1 cellular context compared by ENCODE assay signal in the genomic region with DNA sequence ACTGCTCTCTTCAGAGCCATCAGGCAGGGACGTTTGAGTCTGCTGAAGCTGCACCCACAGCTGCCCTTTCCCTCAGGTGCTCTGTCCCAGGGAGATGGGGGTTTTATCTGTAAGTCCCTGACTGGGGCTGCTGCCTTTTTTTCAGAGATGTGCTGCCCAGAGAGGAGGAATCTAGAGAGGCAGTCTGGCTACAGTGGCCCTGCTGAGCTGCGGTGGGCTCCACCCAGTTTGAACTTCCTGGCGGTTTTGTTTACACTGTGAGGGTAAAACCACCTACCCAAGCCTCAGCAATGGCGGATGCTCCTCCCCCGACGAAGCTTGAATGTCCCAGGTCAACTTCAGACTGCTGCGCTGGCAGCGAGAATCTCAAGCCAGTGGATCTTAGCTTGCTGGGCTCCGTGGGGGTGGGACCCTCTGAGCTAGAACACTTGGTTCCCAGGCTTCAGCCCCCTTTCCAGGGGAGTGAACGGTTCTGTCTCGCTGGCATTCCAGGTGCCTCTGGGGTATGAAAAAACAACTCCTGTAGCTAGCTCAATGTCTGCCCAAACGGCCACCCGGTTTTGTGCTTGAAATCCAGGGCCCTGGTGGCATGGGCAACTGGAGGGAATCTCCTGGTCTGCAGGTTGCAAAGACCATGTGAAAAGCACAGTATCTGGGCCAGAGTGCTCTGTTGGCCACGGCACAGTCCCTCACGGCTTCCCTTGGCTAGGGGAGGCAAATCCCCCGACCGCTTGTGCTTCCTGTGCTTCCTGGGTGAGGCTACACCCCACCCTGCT.
A peak's percentile ranks its signal among the peaks of the same experiment; 100 is the strongest.
TF ChIP-seq lines count a peak whose summit lies in the region.

No MANE protein-coding gene starts in this region.

TF ChIP-seq in K562, 482 proteins besides CTCF, POLR2A, EP300 and RAD21 (continued from another document and continues in another):
- TF ChIP-seq, protein P1, sequence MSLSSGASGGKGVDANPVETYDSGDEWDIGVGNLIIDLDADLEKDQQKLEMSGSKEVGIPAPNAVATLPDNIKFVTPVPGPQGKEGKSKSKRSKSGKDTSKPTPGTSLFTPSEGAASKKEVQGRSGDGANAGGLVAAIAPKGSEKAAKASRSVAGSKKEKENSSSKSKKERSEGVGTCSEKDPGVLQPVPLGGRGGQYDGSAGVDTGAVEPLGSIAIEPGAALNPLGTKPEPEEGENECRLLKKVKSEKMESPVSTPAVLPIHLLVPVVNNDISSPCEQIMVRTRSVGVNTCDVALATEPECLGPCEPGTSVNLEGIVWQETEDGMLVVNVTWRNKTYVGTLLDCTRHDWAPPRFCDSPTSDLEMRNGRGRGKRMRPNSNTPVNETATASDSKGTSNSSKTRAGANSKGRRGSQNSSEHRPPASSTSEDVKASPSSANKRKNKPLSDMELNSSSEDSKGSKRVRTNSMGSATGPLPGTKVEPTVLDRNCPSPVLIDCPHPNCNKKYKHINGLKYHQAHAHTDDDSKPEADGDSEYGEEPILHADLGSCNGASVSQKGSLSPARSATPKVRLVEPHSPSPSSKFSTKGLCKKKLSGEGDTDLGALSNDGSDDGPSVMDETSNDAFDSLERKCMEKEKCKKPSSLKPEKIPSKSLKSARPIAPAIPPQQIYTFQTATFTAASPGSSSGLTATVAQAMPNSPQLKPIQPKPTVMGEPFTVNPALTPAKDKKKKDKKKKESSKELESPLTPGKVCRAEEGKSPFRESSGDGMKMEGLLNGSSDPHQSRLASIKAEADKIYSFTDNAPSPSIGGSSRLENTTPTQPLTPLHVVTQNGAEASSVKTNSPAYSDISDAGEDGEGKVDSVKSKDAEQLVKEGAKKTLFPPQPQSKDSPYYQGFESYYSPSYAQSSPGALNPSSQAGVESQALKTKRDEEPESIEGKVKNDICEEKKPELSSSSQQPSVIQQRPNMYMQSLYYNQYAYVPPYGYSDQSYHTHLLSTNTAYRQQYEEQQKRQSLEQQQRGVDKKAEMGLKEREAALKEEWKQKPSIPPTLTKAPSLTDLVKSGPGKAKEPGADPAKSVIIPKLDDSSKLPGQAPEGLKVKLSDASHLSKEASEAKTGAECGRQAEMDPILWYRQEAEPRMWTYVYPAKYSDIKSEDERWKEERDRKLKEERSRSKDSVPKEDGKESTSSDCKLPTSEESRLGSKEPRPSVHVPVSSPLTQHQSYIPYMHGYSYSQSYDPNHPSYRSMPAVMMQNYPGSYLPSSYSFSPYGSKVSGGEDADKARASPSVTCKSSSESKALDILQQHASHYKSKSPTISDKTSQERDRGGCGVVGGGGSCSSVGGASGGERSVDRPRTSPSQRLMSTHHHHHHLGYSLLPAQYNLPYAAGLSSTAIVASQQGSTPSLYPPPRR (CRISPR knock-in tag; IDR thresholded peaks at IDR 0.05; ENCODE audit: borderline replicate concordance), result no peak
- TF ChIP-seq ZNF583 (CRISPR knock-in tag; IDR thresholded peaks at IDR 0.05) (no peak), ZNF124 (CRISPR knock-in tag; IDR thresholded peaks at IDR 0.05) (no peak), SMC3 (conservative IDR thresholded peaks at IDR 0.05; ENCODE audit: insufficient read depth, low read depth, low read length) (no peak), ZNF41 (CRISPR knock-in tag; conservative IDR thresholded peaks at IDR 0.05) (no peak), KHSRP (IDR thresholded peaks at IDR 0.05) (no peak), ILF3 (IDR thresholded peaks at IDR 0.05; ENCODE audit: borderline replicate concordance) (no peak), SMARCA5 (IDR thresholded peaks at IDR 0.05) (no peak), CTBP1 (IDR thresholded peaks at IDR 0.05; ENCODE audit: borderline replicate concordance) (peak; percentile 22; the same call in 1 of the 2 replicates), ZNF232 (CRISPR knock-in tag; IDR thresholded peaks at IDR 0.05) (no peak), ZNF384 (IDR thresholded peaks at IDR 0.05; ENCODE audit: low read depth, low read length) (no peak), NCOA1 (IDR thresholded peaks at IDR 0.05; ENCODE audit: low read depth) (peak; percentile 13; the same call in 1 of the 2 replicates), CBX1 (IDR thresholded peaks at IDR 0.05; ENCODE audit: low read depth) (no peak), SMAD4 (CRISPR knock-in tag; conservative IDR thresholded peaks at IDR 0.05) (peak; percentile 81), NFRKB (IDR thresholded peaks at IDR 0.05; ENCODE audit: low read depth) (peak; percentile 92), ZNF354B (CRISPR knock-in tag; IDR thresholded peaks at IDR 0.05) (no peak), FUS (optimal IDR thresholded peaks at IDR 0.05; ENCODE audit: low read depth, low read length) (no peak), ZNF224 (CRISPR knock-in tag; IDR thresholded peaks at IDR 0.05) (no peak), ZBTB40 (IDR thresholded peaks at IDR 0.05) (0 out of 2 replicates have a peak, but pooled peaks have one; percentile 19), ZBTB40 (CRISPR knock-in tag; IDR thresholded peaks at IDR 0.05) (no peak), KAT2B (IDR thresholded peaks at IDR 0.05; ENCODE audit: low read depth, low read length) (no peak), XRCC5 (IDR thresholded peaks at IDR 0.05; ENCODE audit: low read depth, low read length) (no peak), RFX7 (CRISPR knock-in tag; IDR thresholded peaks at IDR 0.05) (no peak), ZNF830 (CRISPR knock-in tag; IDR thresholded peaks at IDR 0.05) (no peak), ZKSCAN8 (CRISPR knock-in tag; IDR thresholded peaks at IDR 0.05) (0 out of 2 replicates have a peak, but pooled peaks have one; percentile 59), FOXJ3 (CRISPR knock-in tag; IDR thresholded peaks at IDR 0.05) (no peak), SUPT5H (IDR thresholded peaks at IDR 0.05) (no peak), ZNF12 (CRISPR knock-in tag; IDR thresholded peaks at IDR 0.05) (no peak), SRSF1 (IDR thresholded peaks at IDR 0.05; ENCODE audit: low read depth, low read length) (no peak), CLOCK (CRISPR knock-in tag; IDR thresholded peaks at IDR 0.05; ENCODE audit: borderline replicate concordance) (no peak), PHTF2 (CRISPR knock-in tag; IDR thresholded peaks at IDR 0.05) (no peak), SNRNP70 (optimal IDR thresholded peaks at IDR 0.05; ENCODE audit: low read depth, low read length) (no peak), LEF1 (IDR thresholded peaks at IDR 0.05) (0 out of 2 replicates have a peak, but pooled peaks have one; percentile 42), DDX20 (tag; IDR thresholded peaks at IDR 0.05; ENCODE audit: low read depth) (no peak), SMAD3 (CRISPR knock-in tag; conservative IDR thresholded peaks at IDR 0.05) (no peak)
- TF ChIP-seq, protein P2, sequence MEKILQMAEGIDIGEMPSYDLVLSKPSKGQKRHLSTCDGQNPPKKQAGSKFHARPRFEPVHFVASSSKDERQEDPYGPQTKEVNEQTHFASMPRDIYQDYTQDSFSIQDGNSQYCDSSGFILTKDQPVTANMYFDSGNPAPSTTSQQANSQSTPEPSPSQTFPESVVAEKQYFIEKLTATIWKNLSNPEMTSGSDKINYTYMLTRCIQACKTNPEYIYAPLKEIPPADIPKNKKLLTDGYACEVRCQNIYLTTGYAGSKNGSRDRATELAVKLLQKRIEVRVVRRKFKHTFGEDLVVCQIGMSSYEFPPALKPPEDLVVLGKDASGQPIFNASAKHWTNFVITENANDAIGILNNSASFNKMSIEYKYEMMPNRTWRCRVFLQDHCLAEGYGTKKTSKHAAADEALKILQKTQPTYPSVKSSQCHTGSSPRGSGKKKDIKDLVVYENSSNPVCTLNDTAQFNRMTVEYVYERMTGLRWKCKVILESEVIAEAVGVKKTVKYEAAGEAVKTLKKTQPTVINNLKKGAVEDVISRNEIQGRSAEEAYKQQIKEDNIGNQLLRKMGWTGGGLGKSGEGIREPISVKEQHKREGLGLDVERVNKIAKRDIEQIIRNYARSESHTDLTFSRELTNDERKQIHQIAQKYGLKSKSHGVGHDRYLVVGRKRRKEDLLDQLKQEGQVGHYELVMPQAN (IDR thresholded peaks at IDR 0.05; ENCODE audit: borderline replicate concordance), result no peak
- TF ChIP-seq, protein P3, sequence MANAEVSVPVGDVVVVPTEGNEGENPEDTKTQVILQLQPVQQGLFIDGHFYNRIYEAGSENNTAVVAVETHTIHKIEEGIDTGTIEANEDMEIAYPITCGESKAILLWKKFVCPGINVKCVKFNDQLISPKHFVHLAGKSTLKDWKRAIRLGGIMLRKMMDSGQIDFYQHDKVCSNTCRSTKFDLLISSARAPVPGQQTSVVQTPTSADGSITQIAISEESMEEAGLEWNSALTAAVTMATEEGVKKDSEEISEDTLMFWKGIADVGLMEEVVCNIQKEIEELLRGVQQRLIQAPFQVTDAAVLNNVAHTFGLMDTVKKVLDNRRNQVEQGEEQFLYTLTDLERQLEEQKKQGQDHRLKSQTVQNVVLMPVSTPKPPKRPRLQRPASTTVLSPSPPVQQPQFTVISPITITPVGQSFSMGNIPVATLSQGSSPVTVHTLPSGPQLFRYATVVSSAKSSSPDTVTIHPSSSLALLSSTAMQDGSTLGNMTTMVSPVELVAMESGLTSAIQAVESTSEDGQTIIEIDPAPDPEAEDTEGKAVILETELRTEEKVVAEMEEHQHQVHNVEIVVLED (CRISPR knock-in tag; IDR thresholded peaks at IDR 0.05), result no peak
- TF ChIP-seq, protein P4, sequence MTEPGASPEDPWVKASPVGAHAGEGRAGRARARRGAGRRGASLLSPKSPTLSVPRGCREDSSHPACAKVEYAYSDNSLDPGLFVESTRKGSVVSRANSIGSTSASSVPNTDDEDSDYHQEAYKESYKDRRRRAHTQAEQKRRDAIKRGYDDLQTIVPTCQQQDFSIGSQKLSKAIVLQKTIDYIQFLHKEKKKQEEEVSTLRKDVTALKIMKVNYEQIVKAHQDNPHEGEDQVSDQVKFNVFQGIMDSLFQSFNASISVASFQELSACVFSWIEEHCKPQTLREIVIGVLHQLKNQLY (CRISPR knock-in tag; conservative IDR thresholded peaks at IDR 0.05), result no peak
